Comparison of ENCODE assay signal across 7 cellular contexts in the genomic region with DNA sequence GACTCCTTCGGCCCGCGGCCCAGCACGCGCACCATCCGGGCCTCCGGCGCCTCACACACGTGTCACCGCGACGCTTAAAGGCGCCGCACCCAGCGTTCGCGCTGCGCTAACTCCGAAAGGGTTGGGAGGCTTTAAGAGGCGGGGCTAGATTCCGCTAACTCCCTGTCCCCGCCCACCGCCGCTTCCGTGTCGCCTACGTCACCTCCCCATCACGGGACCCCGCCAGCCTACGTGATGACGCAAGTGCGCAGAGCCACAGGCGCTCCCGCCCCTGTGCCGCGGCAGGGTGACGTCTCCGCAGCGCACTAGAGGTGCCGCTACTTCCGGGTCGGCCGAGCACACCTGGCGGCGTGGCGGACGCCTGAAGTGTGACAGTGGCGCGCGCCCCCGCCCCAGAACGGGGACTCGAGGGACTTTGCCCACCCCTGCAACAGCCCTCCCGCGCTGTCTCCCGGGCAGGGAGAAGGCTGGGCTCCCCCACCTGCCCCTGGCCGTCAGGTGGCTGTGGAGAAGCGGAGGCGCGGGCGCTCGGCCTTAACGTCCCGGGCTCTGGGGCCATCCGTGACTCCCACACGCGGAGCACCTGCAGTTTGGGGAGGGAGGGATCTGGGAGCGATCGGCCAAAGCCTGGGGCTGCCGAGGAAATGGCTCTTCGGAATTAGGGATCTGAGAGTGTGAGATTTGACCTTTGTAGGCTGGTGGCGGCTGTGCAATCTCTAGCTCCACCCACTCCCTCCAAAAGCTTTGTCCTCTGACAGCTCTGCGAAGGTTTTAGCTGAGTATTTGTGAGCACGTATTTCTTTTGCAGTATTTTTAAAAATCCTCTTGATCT. TPM values are rescaled to one million over a fixed set of nuclear protein-coding genes. Genes with fewer than 3 reads are reported as not detected.
DNase-seq lines count a peak whose midpoint lies in the region; ATAC-seq and TF ChIP-seq lines count a peak whose summit lies in the region.

TSS of gene USP36 (minus strand) at position 35 of the 832 bp plus-strand sequence. CDS start 4,451 bp downstream, outside the sequence.

- peaks cover 38% of the 10 kb centered on the region for H3K79me2 ChIP-seq in hepatocyte

- H2AFZ ChIP-seq in hepatocyte, result peak within 1 kb of the TSS; percentile 64

- peaks cover 13% of the 10 kb centered on the region for H3K4me1 ChIP-seq in hepatocyte (ENCODE audit: insufficient read depth)

- DNase-seq in NCI-H2081 (lab: John Stamatoyannopoulos, UW), result peak; percentile 100
- peak; percentile 97 for DNase-seq in T1000 (lab: John Stamatoyannopoulos, UW)
- peak; percentile 100 for DNase-seq in astrocyte of the hippocampus (ENCODE audit: low read depth, low spot score)
- peak; percentile 100 for DNase-seq in hepatocyte (ENCODE audit: low spot score)
- DNase-seq in retina, result peak; percentile 99

- peak within 1 kb of the TSS; percentile 82 for H3K4me3 ChIP-seq in hepatocyte

- peak within 1 kb of the TSS; percentile 99 for H3K27ac ChIP-seq in hepatocyte

- H3K9me3 ChIP-seq in hepatocyte (ENCODE audit: low read depth), result no peaks in the 10 kb centered on the region

- no peaks in the 10 kb centered on the region for H3K27me3 ChIP-seq in hepatocyte

- peaks cover 12% of the 10 kb centered on the region for H4K20me1 ChIP-seq in hepatocyte (ENCODE audit: insufficient read depth, poor library complexity, severe bottlenecking)

- no peak for TF ChIP-seq CTCF in hepatocyte (IDR thresholded peaks at IDR 0.05; ENCODE audit: poor library complexity)

- 2% methylated on average over 62 of the region's 74 CpGs for WGBS in hepatocyte (ENCODE audit: low lambda C conversion rate, missing lambda C conversion rate)

- ATAC-seq in GM18508 (IDR thresholded peaks at IDR 0.05; ENCODE audit: insufficient read depth, unreplicated experiment) (peak; percentile 66), HG03025 (IDR thresholded peaks at IDR 0.05; ENCODE audit: low FRiP score, unreplicated experiment) (peak; percentile 81)

- H3K4me2 ChIP-seq in hepatocyte, result peak within 1 kb of the TSS; percentile 86

- no peaks in the 10 kb centered on the region for H3K9me2 ChIP-seq in hepatocyte (replicated peaks; ENCODE audit: insufficient read depth)

- no peaks in the 10 kb centered on the region for H3K36me3 ChIP-seq in hepatocyte (replicated peaks; ENCODE audit: insufficient read depth, low read depth)

RNA-seq across cellular contexts. Expression of gene USP36, which starts in this region (rescaled TPM):
- total RNA-seq in hepatocyte, result 17.7 and 20.9 TPM in 2 replicates
- 26.2 and 31.6 TPM in 2 replicates for polyA plus RNA-seq in hepatocyte

Comparison
In these comparisons a context has a peak if more than half of its experiments do, and no peak if none do; other contexts are left out.
1. Peak in every context shown above with its lines: DNase-seq, ATAC-seq, H3K4me3 ChIP-seq and H3K27ac ChIP-seq.